ENCODE assay signal across 16 cellular contexts in the genomic region with DNA sequence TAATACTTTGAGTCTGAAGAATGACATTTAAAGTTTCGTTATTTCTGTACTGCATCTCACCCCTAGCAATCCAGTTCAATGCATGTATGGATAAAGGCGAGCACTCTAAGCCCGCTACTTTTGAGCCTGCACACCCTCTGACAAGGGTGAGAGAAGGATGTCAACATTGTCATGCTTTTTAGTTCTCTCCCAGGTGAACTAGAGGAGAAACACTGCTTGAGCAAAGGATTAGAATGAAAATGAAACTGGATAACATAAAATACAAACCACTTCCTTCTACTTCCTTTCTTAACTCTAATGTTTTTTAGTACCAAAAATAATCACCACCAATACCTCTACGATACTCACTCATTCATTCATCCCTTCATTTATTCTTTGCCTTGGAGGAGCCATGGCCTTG.
DNase-seq lines count a peak whose midpoint lies in the region; ATAC-seq and TF ChIP-seq lines count a peak whose summit lies in the region.
"Had no signal": no experiment of that assay in that cellular context is flagged by ENCODE, and none has a peak within 500 bp of the region (broad histone marks: within the 10 kb centered on the region; RNA-seq: fewer than 3 reads in every experiment).

No MANE protein-coding gene starts in this region.

- no peaks in the 10 kb centered on the region for H3K36me3 Mint-ChIP-seq in activated CD4-positive, alpha-beta T cell treated with anti-CD3 and anti-CD28 coated beads, Interleukin-2, amount 10 ng/mL, durations not matched to agents 7 days and 5 days (ENCODE audit: low read depth)
- H3K36me3 Mint-ChIP-seq in T-cell (no peaks in the 10 kb centered on the region), natural killer cell (no peaks in the 10 kb centered on the region)
- H3K36me3 Mint-ChIP-seq: CD14-positive monocyte had no signal

- H3K79me2 ChIP-seq in DND-41 (ENCODE audit: insufficient read depth, low read length): no peaks in the 10 kb centered on the region

- H3K27ac ChIP-seq in DND-41 (ENCODE audit: low read length): peak overlapping the region; percentile 25; the same call in 1 of the 2 replicates

- H3K4me1 Mint-ChIP-seq in activated CD4-positive, alpha-beta T cell treated with anti-CD3 and anti-CD28 coated beads, Interleukin-2, amount 10 ng/mL, durations not matched to agents 7 days and 5 days: peaks cover 15% of the 10 kb centered on the region
- peaks cover 16 to 19% (median 19%) of the 10 kb centered on the region in 3 donors for H3K4me1 Mint-ChIP-seq in T-cell
- peaks cover 17 to 19% of the 10 kb centered on the region in 2 donors for H3K4me1 Mint-ChIP-seq in natural killer cell
- H3K4me1 Mint-ChIP-seq: CD14-positive monocyte had no signal

- H3K4me2 ChIP-seq in DND-41 (ENCODE audit: insufficient read depth, low read length): no peak overlapping the region

- no peak for DNase-seq in activated CD4-positive, alpha-beta T cell treated with anti-CD3 and anti-CD28 coated beads, Interleukin-2, amount 10 ng/mL, durations not matched to agents 7 days and 5 days
- DNase-seq in activated CD4-positive, alpha-beta T cell treated with anti-CD3 and anti-CD28 coated beads for 48 hours: no peak
- DNase-seq in DND-41 (no peak), T-cell (no peak), natural killer cell (no peak), nucleus accumbens (lab: John Stamatoyannopoulos, UW) (no peak), NCI-H69 (lab: John Stamatoyannopoulos, UW) (no peak)
- DNase-seq: 8988T, GF-D8, NCI-H1417, NCI-H2029, NCI-H2171 treated with DMSO at 0.1 percent for 48 hours, NCI-H510A, SIG-M5 had no signal

- no peak overlapping the region for H3K4me3 Mint-ChIP-seq in activated CD4-positive, alpha-beta T cell treated with anti-CD3 and anti-CD28 coated beads, Interleukin-2, amount 10 ng/mL, durations not matched to agents 7 days and 5 days
- H3K4me3 Mint-ChIP-seq in T-cell (peak overlapping the region in 2 of 3 donors; percentile 45 to 47), natural killer cell (peak overlapping the region; percentile 36)
- H3K4me3 Mint-ChIP-seq: CD14-positive monocyte had no signal

- H4K20me1 ChIP-seq in DND-41 (ENCODE audit: insufficient read depth, low read length): no peaks in the 10 kb centered on the region

- POLR2A ChIA-PET in activated CD4-positive, alpha-beta T cell treated with anti-CD3 and anti-CD28 coated beads, Interleukin-2, amount 10 ng/mL, durations not matched to agents 7 days and 5 days (lab: Charles Lee): no interaction called here
- POLR2A ChIA-PET in T-cell (lab: Charles Lee): no interaction called here

- peak overlapping the region; percentile 58 for H2AFZ ChIP-seq in DND-41 (ENCODE audit: low read depth, low read length)

- H3K36me3 ChIP-seq in DND-41 (ENCODE audit: insufficient read depth, low read length): no peaks in the 10 kb centered on the region

- H3K4me1 ChIP-seq in DND-41 (ENCODE audit: insufficient read depth, low read length): peaks cover 11% of the 10 kb centered on the region

- peak overlapping the region; percentile 2 for H3K27ac Mint-ChIP-seq in activated CD4-positive, alpha-beta T cell treated with anti-CD3 and anti-CD28 coated beads, Interleukin-2, amount 10 ng/mL, durations not matched to agents 7 days and 5 days
- peak overlapping the region; percentile 79 to 81 for H3K27ac Mint-ChIP-seq in T-cell
- H3K27ac Mint-ChIP-seq in natural killer cell: no peak overlapping the region
- H3K27ac Mint-ChIP-seq: CD14-positive monocyte had no signal

- no peak for TF ChIP-seq CTCF in DND-41 (IDR thresholded peaks at IDR 0.05; ENCODE audit: borderline replicate concordance, extremely low read depth, low read length, poor library complexity, severe bottlenecking)
- no peak for TF ChIP-seq CTCF in natural killer cell (IDR thresholded peaks at IDR 0.05)

- H3K9me3 Mint-ChIP-seq in activated CD4-positive, alpha-beta T cell treated with anti-CD3 and anti-CD28 coated beads, Interleukin-2, amount 10 ng/mL, durations not matched to agents 7 days and 5 days: peaks cover 5% of the 10 kb centered on the region
- peaks cover 0 to 7% (median 7%) of the 10 kb centered on the region in 3 donors for H3K9me3 Mint-ChIP-seq in T-cell
- peaks cover 2 to 3% of the 10 kb centered on the region in 2 donors for H3K9me3 Mint-ChIP-seq in natural killer cell

- H3K9me3 ChIP-seq in DND-41 (ENCODE audit: insufficient read depth, low read length, severe bottlenecking): no peaks in the 10 kb centered on the region

- no peak overlapping the region for H3K9ac ChIP-seq in DND-41 (ENCODE audit: low read depth, low read length)

- H3K4me3 ChIP-seq in DND-41 (ENCODE audit: low read depth in 1 of 2, low read length in 2 of 2): no peak overlapping the region

- CTCF ChIA-PET in activated CD4-positive, alpha-beta T cell treated with anti-CD3 and anti-CD28 coated beads, Interleukin-2, amount 10 ng/mL, durations not matched to agents 7 days and 5 days (lab: Charles Lee): no interaction called here
- CTCF ChIA-PET in T-cell (lab: Charles Lee): no interaction called here

- peak; percentile 72 for ATAC-seq in DND-41 (ENCODE audit: insufficient read depth, low read depth)
- no peak for ATAC-seq in T-cell (replicated peaks in 1 of 4)
- ATAC-seq in natural killer cell: no peak
- ATAC-seq in GM18502 (IDR thresholded peaks at IDR 0.05; ENCODE audit: poor library complexity, unreplicated experiment): no peak

- peaks cover 2% of the 10 kb centered on the region for H3K27me3 Mint-ChIP-seq in activated CD4-positive, alpha-beta T cell treated with anti-CD3 and anti-CD28 coated beads, Interleukin-2, amount 10 ng/mL, durations not matched to agents 7 days and 5 days
- peaks cover 0 to 7% of the 10 kb centered on the region in 2 donors for H3K27me3 Mint-ChIP-seq in T-cell
- peaks cover 15 to 21% of the 10 kb centered on the region in 2 donors for H3K27me3 Mint-ChIP-seq in natural killer cell (ENCODE audit: low read depth in 2 of 2)

- intact Hi-C loops in natural killer cell (cut with micrococcal nuclease): no loop called here

- no peaks in the 10 kb centered on the region for H3K27me3 ChIP-seq in DND-41 (ENCODE audit: insufficient read depth, low read length, poor library complexity)

Comparison
In these comparisons a context has a peak if more than half of its experiments do, and no peak if none do; other contexts are left out.
1. H3K27ac Mint-ChIP-seq: peak in activated CD4-positive, alpha-beta T cell treated with anti-CD3 and anti-CD28 coated beads, Interleukin-2, amount 10 ng/mL, durations not matched to agents 7 days and 5 days (single experiment) and T-cell (2 of 2); none in natural killer cell (0 of 2).